1 cellular context compared by ENCODE assay signal in the genomic region with DNA sequence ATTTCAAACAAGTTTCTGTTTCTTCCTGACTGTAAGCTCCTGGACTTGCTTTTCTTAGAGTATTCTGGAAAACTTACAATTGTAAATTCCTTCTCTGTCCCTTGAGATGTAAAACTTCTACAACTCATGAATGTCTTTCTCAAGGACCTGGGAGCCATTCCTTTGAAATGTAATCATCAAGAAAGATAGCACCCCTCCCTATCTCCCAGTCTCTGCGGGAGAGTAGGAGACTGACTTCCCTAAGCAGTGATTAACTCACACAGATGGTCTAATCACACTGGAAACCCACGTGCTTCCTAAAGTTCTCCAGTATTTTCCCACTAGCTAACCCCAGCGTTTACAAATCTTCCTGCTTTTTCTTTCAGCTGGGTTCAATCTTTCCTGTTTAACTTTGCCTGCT.
TF ChIP-seq lines count a peak whose summit lies in the region.

No MANE protein-coding gene starts in this region.

TF ChIP-seq in H1, 55 proteins besides CTCF, POLR2A, EP300 and RAD21 (continued from another document):
- TF ChIP-seq TAF7 (optimal IDR thresholded peaks at IDR 0.05; ENCODE audit: borderline replicate concordance, low read depth, low read length) (no peak), TCF12 (IDR thresholded peaks at IDR 0.05; ENCODE audit: low read depth, low read length) (peak; percentile 92), SP1 (IDR thresholded peaks at IDR 0.05; ENCODE audit: low read depth, low read length) (0 out of 2 replicates have a peak, but pooled peaks have one; percentile 30), POLR2AphosphoS5 (IDR thresholded peaks at IDR 0.05; ENCODE audit: low read depth, low read length) (peak; percentile 80), JUN (IDR thresholded peaks at IDR 0.05; ENCODE audit: low read depth, low read length) (no peak), KDM1A (IDR thresholded peaks at IDR 0.05; ENCODE audit: borderline replicate concordance, low read length) (no peak)
TF ChIP-seq in H1: peak in this region for 3.
